ENCODE assay signal across 19 cellular contexts in genomic region chr11:69975822-69976221, GRCh38.
"Had no signal": no experiment of that assay in that cellular context is flagged by ENCODE, and none has a peak within 500 bp of the region (broad histone marks: within the 10 kb centered on the region; RNA-seq: fewer than 3 reads in every experiment).

No MANE protein-coding gene starts in this region.

- H3K9me3 ChIP-seq: SJCRH30 had no signal

- H3K4me1 ChIP-seq: SJCRH30 had no signal

- H3K36me3 ChIP-seq: SJCRH30 had no signal

- DNase-seq: Kasumi-1, MM.1S, NCI-H1092 treated with DMSO at 0.1 percent for 48 hours, NCI-H1436, NCI-H187, NCI-H2029, NCI-H2081 treated with DMSO at 0.1 percent for 48 hours, NCI-H2227 treated with DMSO at 0.1 percent for 48 hours, NCI-H526 treated with DMSO at 0.1 percent for 48 hours, NCI-H774, SHP77 treated with DMSO at 0.1 percent for 48 hours, SJCRH30 had no signal

- H3K4me3 ChIP-seq: K562, SJCRH30 had no signal

- H3K27me3 ChIP-seq: SJCRH30 had no signal

- H3K4me3 Mint-ChIP-seq: IgD-negative memory B cell had no signal

- ATAC-seq: HepG2, K562, Panc1, SK-N-SH treated with all-trans-retinoic acid at 6 μM for 48 hours had no signal

- H3K27ac Mint-ChIP-seq: IgD-negative memory B cell had no signal

- H3K9ac ChIP-seq: KMS-11 had no signal

- H3K36me3 Mint-ChIP-seq: IgD-negative memory B cell had no signal

- H3K4me2 ChIP-seq: KMS-11 had no signal

- H3K27ac ChIP-seq: KMS-11, RWPE1, SJCRH30 had no signal
